ENCODE assay signal across 31 cellular contexts in the genomic region with DNA sequence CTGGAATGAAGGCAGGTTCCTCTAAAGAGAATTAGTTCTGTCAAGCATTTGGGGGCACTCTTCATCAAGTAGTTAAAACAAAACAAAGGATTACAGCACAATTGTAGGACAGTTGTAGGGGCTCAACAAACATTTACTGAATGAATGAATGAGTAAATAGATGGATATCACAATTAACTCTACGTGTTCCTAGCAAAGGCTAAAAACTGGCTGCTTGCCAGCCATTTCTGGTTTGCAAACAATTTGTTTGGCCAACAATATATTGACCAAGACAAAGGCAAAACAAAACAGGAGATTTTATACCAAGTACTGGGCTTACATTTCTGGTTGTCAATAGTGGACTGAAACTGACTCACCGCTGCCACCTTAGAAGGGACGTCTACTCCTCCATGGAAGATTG.
"Had no signal": no experiment of that assay in that cellular context is flagged by ENCODE, and none has a peak within 500 bp of the region (broad histone marks: within the 10 kb centered on the region; RNA-seq: fewer than 3 reads in every experiment).

No MANE protein-coding gene starts in this region.

- FAIRE-seq: kidney, pancreas, small intestine had no signal

- H3K4me3 Mint-ChIP-seq: activated CD4-positive, alpha-beta memory T cell treated with anti-CD3 and anti-CD28 coated beads, Interleukin-2, amount 10 ng/mL, durations not matched to agents 7 days and 5 days; activated CD4-positive, alpha-beta T cell treated with anti-CD3 and anti-CD28 coated beads, Interleukin-2, amount 10 ng/mL, durations not matched to agents 7 days and 5 days; activated naive CD4-positive, alpha-beta T cell treated with anti-CD3 and anti-CD28 coated beads, Interleukin-2, amount 10 ng/mL, durations not matched to agents 7 days and 5 days; activated naive CD8-positive, alpha-beta T cell treated with anti-CD3 and anti-CD28 coated beads, Interleukin-2, amount 10 ng/mL, durations not matched to agents 7 days and 5 days; activated T-cell treated with anti-CD3 and anti-CD28 coated beads, Interleukin-2, amount 50 U/mL, for 24 hours; effector memory CD8-positive, alpha-beta T cell; immature natural killer cell; nephron; stimulated activated effector memory CD8-positive, alpha-beta T cell treated with anti-CD3 and anti-CD28 coated beads, Interleukin-12 subunit alpha, Interleukin-12 subunit beta, amount 100 ng/mL, for 72 hours; stimulated activated naive CD8-positive, alpha-beta T cell treated with anti-CD3 and anti-CD28 coated beads, Interleukin-15, amount 100 ng/mL, for 72 hours; WTC11 had no signal

- H3K4me1 ChIP-seq: ascending aorta, gastroesophageal sphincter, pancreas, prostate gland, sigmoid colon, upper lobe of left lung, vagina had no signal

- H3K27ac Mint-ChIP-seq: activated CD4-positive, alpha-beta memory T cell treated with anti-CD3 and anti-CD28 coated beads, Interleukin-2, amount 10 ng/mL, durations not matched to agents 7 days and 5 days; activated CD4-positive, alpha-beta T cell treated with anti-CD3 and anti-CD28 coated beads, Interleukin-2, amount 10 ng/mL, durations not matched to agents 7 days and 5 days; activated naive CD4-positive, alpha-beta T cell treated with anti-CD3 and anti-CD28 coated beads, Interleukin-2, amount 10 ng/mL, durations not matched to agents 7 days and 5 days; activated naive CD8-positive, alpha-beta T cell treated with anti-CD3 and anti-CD28 coated beads, Interleukin-2, amount 10 ng/mL, durations not matched to agents 7 days and 5 days; activated T-cell treated with anti-CD3 and anti-CD28 coated beads, Interleukin-2, amount 50 U/mL, for 24 hours; effector memory CD8-positive, alpha-beta T cell; immature natural killer cell; nephron; stimulated activated effector memory CD8-positive, alpha-beta T cell treated with anti-CD3 and anti-CD28 coated beads, Interleukin-12 subunit alpha, Interleukin-12 subunit beta, amount 100 ng/mL, for 72 hours; stimulated activated naive CD8-positive, alpha-beta T cell treated with anti-CD3 and anti-CD28 coated beads, Interleukin-15, amount 100 ng/mL, for 72 hours; WTC11 had no signal

- H3K36me3 ChIP-seq: ascending aorta, gastroesophageal sphincter, neutrophil, pancreas, prostate gland, sigmoid colon, upper lobe of left lung, vagina had no signal

- ATAC-seq: effector memory CD8-positive, alpha-beta T cell; gastroesophageal sphincter; left colon; pancreas; stimulated activated effector memory CD8-positive, alpha-beta T cell treated with anti-CD3 and anti-CD28 coated beads, Interleukin-12 subunit alpha, Interleukin-12 subunit beta, amount 100 ng/mL, for 72 hours; stimulated activated naive CD8-positive, alpha-beta T cell treated with anti-CD3 and anti-CD28 coated beads, Interleukin-15, amount 100 ng/mL, for 72 hours; WTC11 had no signal

- H3K27ac ChIP-seq: ascending aorta, gastroesophageal sphincter, neutrophil, pancreas, prostate gland, sigmoid colon, upper lobe of left lung, vagina had no signal

- H3K4me3 ChIP-seq: ascending aorta, gastroesophageal sphincter, pancreas, prostate gland, sigmoid colon, upper lobe of left lung, vagina had no signal

- H3K9me3 Mint-ChIP-seq: activated naive CD4-positive, alpha-beta T cell treated with anti-CD3 and anti-CD28 coated beads, Interleukin-2, amount 10 ng/mL, durations not matched to agents 7 days and 5 days; effector memory CD8-positive, alpha-beta T cell; stimulated activated effector memory CD8-positive, alpha-beta T cell treated with anti-CD3 and anti-CD28 coated beads, Interleukin-12 subunit alpha, Interleukin-12 subunit beta, amount 100 ng/mL, for 72 hours; WTC11 had no signal

- H3K4me1 Mint-ChIP-seq: immature natural killer cell; nephron; stimulated activated effector memory CD8-positive, alpha-beta T cell treated with anti-CD3 and anti-CD28 coated beads, Interleukin-12 subunit alpha, Interleukin-12 subunit beta, amount 100 ng/mL, for 72 hours; WTC11 had no signal

- DNase-seq: activated CD4-positive, alpha-beta memory T cell treated with anti-CD3 and anti-CD28 coated beads, Interleukin-2, amount 10 ng/mL, durations not matched to agents 7 days and 5 days; activated CD4-positive, alpha-beta T cell treated with anti-CD3 and anti-CD28 coated beads for 1 hour; activated CD4-positive, alpha-beta T cell treated with anti-CD3 and anti-CD28 coated beads, Interleukin-2, amount 10 ng/mL, durations not matched to agents 7 days and 5 days; activated CD8-positive, alpha-beta memory T cell treated with anti-CD3 and anti-CD28 coated beads, Interleukin-2, amount 50 U/mL, for 48 hours; activated gamma-delta T cell; activated naive CD4-positive, alpha-beta T cell treated with anti-CD3 and anti-CD28 coated beads, Interleukin-2, amount 10 ng/mL, durations not matched to agents 7 days and 5 days; activated naive CD8-positive, alpha-beta T cell treated with anti-CD3 and anti-CD28 coated beads, Interleukin-2, amount 10 ng/mL, durations not matched to agents 7 days and 5 days; activated T-cell treated with anti-CD3 and anti-CD28 coated beads, Interleukin-2, amount 50 U/mL, for 24 hours; caudate nucleus; cortex of kidney; effector memory CD8-positive, alpha-beta T cell; head of caudate nucleus; hypothalamus; immature natural killer cell; kidney; left colon; mammary epithelial cell; pancreas; sigmoid colon; small intestine; stimulated activated CD4-positive, alpha-beta T cell treated with anti-CD3 and anti-CD28 coated beads, Interleukin-4, amount 100 ng/mL, for 24 hours; stimulated activated naive CD8-positive, alpha-beta T cell treated with anti-CD3 and anti-CD28 coated beads, Interleukin-15, amount 100 ng/mL, for 72 hours; upper lobe of left lung had no signal

- H3K36me3 Mint-ChIP-seq: activated naive CD4-positive, alpha-beta T cell treated with anti-CD3 and anti-CD28 coated beads, Interleukin-2, amount 10 ng/mL, durations not matched to agents 7 days and 5 days; stimulated activated effector memory CD8-positive, alpha-beta T cell treated with anti-CD3 and anti-CD28 coated beads, Interleukin-12 subunit alpha, Interleukin-12 subunit beta, amount 100 ng/mL, for 72 hours; WTC11 had no signal

- H3K9me3 ChIP-seq: ascending aorta, gastroesophageal sphincter, neutrophil, pancreas, prostate gland, sigmoid colon, upper lobe of left lung, vagina had no signal

- H3K27me3 ChIP-seq: ascending aorta, gastroesophageal sphincter, neutrophil, pancreas, sigmoid colon, upper lobe of left lung, vagina had no signal
